ENCODE assay signal across 12 cellular contexts in genomic region chr1:8382608-8383525, GRCh38.
A peak's percentile ranks its signal among the peaks of the same experiment; 100 is the strongest.
DNase-seq lines count a peak whose midpoint lies in the region; ATAC-seq and TF ChIP-seq lines count a peak whose summit lies in the region.
"Had no signal": no experiment of that assay in that cellular context is flagged by ENCODE, and none has a peak within 500 bp of the region (broad histone marks: within the 10 kb centered on the region; RNA-seq: fewer than 3 reads in every experiment).

No MANE protein-coding gene starts in this region.

- peak overlapping the region; percentile 75 for H3K4me2 ChIP-seq in BLaER1

- DNase-seq in KBM-7 (peak; percentile 37), mesothelial cell of epicardium (ENCODE audit: low spot score in 2 of 2, unreplicated experiment in 2 of 2) (no peak), epidermal melanocyte (ENCODE audit: insufficient read length, low spot score) (no peak), RKO (ENCODE audit: low spot score) (no peak), NCI-H345 treated with DMSO at 0.1 percent for 48 hours (lab: John Stamatoyannopoulos, UW; ENCODE audit: unreplicated experiment) (no peak)
- DNase-seq in activated CD4-positive, alpha-beta T cell treated with anti-CD3 and anti-CD28 coated beads for 4 hours: no peak
- DNase-seq: Calu3; NCI-H1105; PC-3; stimulated activated CD4-positive, alpha-beta T cell treated with anti-CD3 and anti-CD28 coated beads, Interleukin-4, amount 100 ng/mL, for 1 hour had no signal

- H3K36me3 ChIP-seq in BLaER1: peaks cover 33% of the 10 kb centered on the region

- peak overlapping the region; percentile 72 for H3K4me3 Mint-ChIP-seq in activated T-helper 17 cell treated with anti-CD3 and anti-CD28 coated beads, Interleukin-2, amount 50 U/mL, for 72 hours
- no peak overlapping the region for H3K4me3 Mint-ChIP-seq in mesothelial cell of epicardium

- H3K36me3 Mint-ChIP-seq in activated T-helper 17 cell treated with anti-CD3 and anti-CD28 coated beads, Interleukin-2, amount 50 U/mL, for 72 hours (ENCODE audit: low read depth): peaks cover 55% of the 10 kb centered on the region
- H3K36me3 Mint-ChIP-seq in mesothelial cell of epicardium: peaks cover 3% of the 10 kb centered on the region

- H3K4me3 ChIP-seq in BLaER1: no peak overlapping the region

- peaks cover 93% of the 10 kb centered on the region for H3K4me1 ChIP-seq in BLaER1

- in situ Hi-C loops in KBM-7 (cut with MboI; ENCODE audit: low pct_unique_long_range_greater_than_20kb, low sequenced_read_pairs): no loop called here

- no peak for TF ChIP-seq CTCF in mesothelial cell of epicardium (IDR thresholded peaks at IDR 0.05; ENCODE audit: unreplicated experiment)

- no peaks in the 10 kb centered on the region for H3K27me3 Mint-ChIP-seq in activated T-helper 17 cell treated with anti-CD3 and anti-CD28 coated beads, Interleukin-2, amount 50 U/mL, for 72 hours
- H3K27me3 Mint-ChIP-seq in mesothelial cell of epicardium (ENCODE audit: low read depth): no peaks in the 10 kb centered on the region

- peak; percentile 27 for ATAC-seq in activated T-helper 17 cell treated with anti-CD3 and anti-CD28 coated beads, Interleukin-2, amount 50 U/mL, for 72 hours (replicated peaks)
- ATAC-seq: PC-3 had no signal

- H3K4me1 Mint-ChIP-seq in activated T-helper 17 cell treated with anti-CD3 and anti-CD28 coated beads, Interleukin-2, amount 50 U/mL, for 72 hours: peaks cover 46% of the 10 kb centered on the region
- H3K4me1 Mint-ChIP-seq in mesothelial cell of epicardium: peaks cover 52% of the 10 kb centered on the region

- no peaks in the 10 kb centered on the region for H3K27me3 ChIP-seq in BLaER1

- H3K9me3 Mint-ChIP-seq in activated T-helper 17 cell treated with anti-CD3 and anti-CD28 coated beads, Interleukin-2, amount 50 U/mL, for 72 hours: no peaks in the 10 kb centered on the region
- no peaks in the 10 kb centered on the region for H3K9me3 Mint-ChIP-seq in mesothelial cell of epicardium

- peaks cover 97% of the 10 kb centered on the region for H4K20me1 ChIP-seq in BLaER1

- H3K27ac ChIP-seq in BLaER1: no peak overlapping the region

- H3K9me3 ChIP-seq in BLaER1: no peaks in the 10 kb centered on the region

- peak overlapping the region; percentile 67 for H3K27ac Mint-ChIP-seq in activated T-helper 17 cell treated with anti-CD3 and anti-CD28 coated beads, Interleukin-2, amount 50 U/mL, for 72 hours
- H3K27ac Mint-ChIP-seq in mesothelial cell of epicardium: peak overlapping the region; percentile 72

- no peak overlapping the region for H3K9ac ChIP-seq in BLaER1
